ENCODE assay signal across 26 cellular contexts in genomic region chr12:22828059-22828458, GRCh38.
A peak's percentile ranks its signal among the peaks of the same experiment; 100 is the strongest.
DNase-seq lines count a peak whose midpoint lies in the region; ATAC-seq and TF ChIP-seq lines count a peak whose summit lies in the region.
"Had no signal": no experiment of that assay in that cellular context is flagged by ENCODE, and none has a peak within 500 bp of the region (broad histone marks: within the 10 kb centered on the region; RNA-seq: fewer than 3 reads in every experiment).

No MANE protein-coding gene starts in this region.

- no peaks in the 10 kb centered on the region for H3K27me3 ChIP-seq in vagina
- H3K27me3 ChIP-seq: stomach, upper lobe of left lung had no signal

- ATAC-seq in GM18520 (IDR thresholded peaks at IDR 0.05; ENCODE audit: unreplicated experiment) (peak; percentile 86), GM21360 (IDR thresholded peaks at IDR 0.05; ENCODE audit: unreplicated experiment) (peak; percentile 84), HG03103 (IDR thresholded peaks at IDR 0.05; ENCODE audit: low read depth, unreplicated experiment) (peak; percentile 82), left ventricle myocardium superior (no peak), HG02678 (IDR thresholded peaks at IDR 0.05; ENCODE audit: unreplicated experiment) (no peak)
- ATAC-seq: CD8-positive, alpha-beta T cell had no signal

- no peak overlapping the region for H3K27ac ChIP-seq in vagina
- H3K27ac ChIP-seq: stomach, upper lobe of left lung had no signal

- H3K4me3 ChIP-seq in vagina = no peak overlapping the region
- H3K4me3 ChIP-seq: smooth muscle cell, stomach, upper lobe of left lung had no signal

- no peak for TF ChIP-seq CTCF in vagina (IDR thresholded peaks at IDR 0.05)

- no peaks in the 10 kb centered on the region for H3K4me1 ChIP-seq in vagina
- H3K4me1 ChIP-seq: stomach, upper lobe of left lung had no signal

- no peaks in the 10 kb centered on the region for H3K36me3 ChIP-seq in vagina
- H3K36me3 ChIP-seq: stomach, upper lobe of left lung had no signal

- intact Hi-C loops in vagina (cut with DNase I) = no loop called here
- intact Hi-C loops in left ventricle myocardium superior (cut with micrococcal nuclease) = no loop called here

- peak; percentile 7 for DNase-seq in hepatic stellate cell (ENCODE audit: low spot score)
- DNase-seq in vagina (ENCODE audit: extremely low spot score in 2 of 2) = no peak
- DNase-seq in left ventricle myocardium superior = no peak
- DNase-seq: activated CD4-positive, CD25-positive, alpha-beta regulatory T cell treated with anti-CD3 and anti-CD28 coated beads, Interleukin-2, amount 50 U/mL, for 72 hours; activated CD8-positive, alpha-beta memory T cell treated with anti-CD3 and anti-CD28 coated beads for 24 hours; CD8-positive, alpha-beta T cell; cerebellar nuclear complex; DMS79; effector CD8-positive, alpha-beta T cell; foreskin melanocyte; HCEC 1CT; hypothalamus; IMR-90; islet precursor cell; NCI-H1417; NCI-H2107; NCI-H524 treated with DMSO at 0.1 percent for 48 hours; occipital lobe; stimulated activated CD4-positive, alpha-beta T cell treated with anti-CD3 and anti-CD28 coated beads, Interleukin-4, amount 100 ng/mL, for 24 hours; stomach; upper lobe of left lung had no signal

- H3K9me3 ChIP-seq in vagina = no peaks in the 10 kb centered on the region
- H3K9me3 ChIP-seq: upper lobe of left lung had no signal

- no peak for TF ChIP-seq POLR2A in vagina (IDR thresholded peaks at IDR 0.05)

Comparison
In these comparisons a context has a peak if more than half of its experiments do, and no peak if none do; other contexts are left out.
1. ATAC-seq: peak in GM18520 (single experiment), GM21360 (single experiment) and HG03103 (single experiment); none in left ventricle myocardium superior (single experiment) and HG02678 (single experiment).